Comparison of ENCODE assay signal across 14 cellular contexts in the genomic region with DNA sequence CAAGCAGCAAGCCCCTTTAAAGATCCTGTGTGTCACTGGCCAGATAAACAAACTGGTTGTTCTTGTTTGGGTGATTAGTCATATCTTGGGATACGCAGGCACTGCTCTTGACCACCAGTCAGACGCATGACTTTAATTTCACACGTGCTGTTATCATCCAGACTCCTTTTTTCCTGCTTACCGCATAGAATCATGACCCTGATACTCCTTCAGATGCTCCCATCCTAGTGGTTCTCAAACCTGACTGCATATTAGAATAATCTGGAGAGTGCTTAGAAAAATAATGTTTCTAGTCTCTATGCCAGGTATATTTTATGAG.
DNase-seq lines count a peak whose midpoint lies in the region; ATAC-seq, FAIRE-seq and TF ChIP-seq lines count a peak whose summit lies in the region.
"Had no signal": no experiment of that assay in that cellular context is flagged by ENCODE, and none has a peak within 500 bp of the region (broad histone marks: within the 10 kb centered on the region; RNA-seq: fewer than 3 reads in every experiment).

No MANE protein-coding gene starts in this region.

- BruUV-seq in PC-3 (replicated peaks; lab: Mats Ljungman, UMichigan), result no TSS peak
- BruUV-seq in endothelial cell of umbilical vein (replicated peaks; lab: Mats Ljungman, UMichigan), result no TSS peak

- H3K79me2 ChIP-seq in PC-3 (ENCODE audit: low read length), result no peaks in the 10 kb centered on the region
- no peaks in the 10 kb centered on the region for H3K79me2 ChIP-seq in endothelial cell of umbilical vein (ENCODE audit: control insufficient read depth, insufficient read depth, low read length)

- H3K36me3 Mint-ChIP-seq in mesothelial cell of epicardium, result peaks cover 30% of the 10 kb centered on the region

- no peaks in the 10 kb centered on the region for H3K27me3 Mint-ChIP-seq in mesothelial cell of epicardium (ENCODE audit: low read depth)

- no peaks in the 10 kb centered on the region for H3F3A ChIP-seq in PC-3 (ENCODE audit: low read length, unreplicated experiment)

- peak; percentile 84 for FAIRE-seq in endothelial cell of umbilical vein (lab: Jason Lieb, UNC)
- no peak for FAIRE-seq in D721Med (lab: Jason Lieb, UNC)
- FAIRE-seq: GM12892 had no signal

- H2AFZ ChIP-seq in PC-3 (ENCODE audit: low read length) (0 out of 2 replicates have a peak overlapping the region, but pooled peaks have one; percentile 35), endothelial cell of umbilical vein (ENCODE audit: low read depth, low read length) (no peak overlapping the region)

- H3K4me2 ChIP-seq in PC-3 (ENCODE audit: low read length), result peak overlapping the region; percentile 70
- H3K4me2 ChIP-seq in endothelial cell of umbilical vein (ENCODE audit: insufficient read depth, low read length), result peak overlapping the region; percentile 6

- intact Hi-C loops in PC-3 (cut with micrococcal nuclease), result loop anchor here (5.0 kb wide), 3 partner anchors 39 to 139 kb away; no protein-coding TSS in a partner anchor
- intact Hi-C loops in endothelial cell of umbilical vein (cut with micrococcal nuclease), result no loop called here

- H3K4me1 Mint-ChIP-seq in mesothelial cell of epicardium, result peaks cover 23% of the 10 kb centered on the region
- H3K4me1 Mint-ChIP-seq: activated CD4-positive, alpha-beta T cell treated with anti-CD3 and anti-CD28 coated beads, Interleukin-2, amount 10 ng/mL, durations not matched to agents 7 days and 5 days had no signal

- no peaks in the 10 kb centered on the region for H3K9me2 ChIP-seq in PC-3 (replicated peaks; ENCODE audit: low read length)

- CTCF ChIA-PET in PC-3 (lab: Charles Lee), result no interaction called here
- CTCF ChIA-PET in endothelial cell of umbilical vein (lab: Charles Lee), result interaction anchor here (1.5 to 2.3 kb wide), 3 partner anchors 21 to 303 kb away, joined by 3 to 6 read pairs (median 6); no protein-coding TSS in a partner anchor

- TF ChIP-seq POLR2A in endothelial cell of umbilical vein (IDR thresholded peaks at IDR 0.05; ENCODE audit: low read depth, low read length), result no peak

- H3K27me3 ChIP-seq in PC-3 (ENCODE audit: low read length) (no peaks in the 10 kb centered on the region), endothelial cell of umbilical vein (ENCODE audit: control insufficient read depth in 2 of 2, insufficient read depth in 2 of 2, low read length in 2 of 2) (no peaks in the 10 kb centered on the region)
- H3K27me3 ChIP-seq: neutrophil had no signal

- peaks cover 17% of the 10 kb centered on the region for H3K9me3 Mint-ChIP-seq in mesothelial cell of epicardium
- H3K9me3 Mint-ChIP-seq: activated CD4-positive, alpha-beta T cell treated with anti-CD3 and anti-CD28 coated beads, Interleukin-2, amount 10 ng/mL, durations not matched to agents 7 days and 5 days had no signal

- peaks cover 8% of the 10 kb centered on the region for H3K36me3 ChIP-seq in PC-3 (ENCODE audit: low read depth, low read length)
- H3K36me3 ChIP-seq in endothelial cell of umbilical vein (ENCODE audit: control insufficient read depth in 2 of 2, extremely low read depth in 1 of 2, insufficient read depth in 2 of 2, low read length in 2 of 2), result peaks cover 2 to 4% of the 10 kb centered on the region in 2 experiments
- H3K36me3 ChIP-seq: neutrophil had no signal

- H4K20me1 ChIP-seq in PC-3 (ENCODE audit: low read length), result no peaks in the 10 kb centered on the region
- H4K20me1 ChIP-seq in endothelial cell of umbilical vein (replicated peaks; ENCODE audit: control insufficient read depth, extremely low read depth, insufficient read depth, low read length), result no peaks in the 10 kb centered on the region

- POLR2A ChIA-PET in PC-3 (lab: Charles Lee; ENCODE audit: unreplicated experiment) (no interaction called here), endothelial cell of umbilical vein (lab: Charles Lee) (no interaction called here)

- H3K4me1 ChIP-seq in PC-3 (ENCODE audit: insufficient read depth, low read length), result peaks cover 35% of the 10 kb centered on the region
- H3K4me1 ChIP-seq in endothelial cell of umbilical vein (ENCODE audit: control insufficient read depth, extremely low read depth, insufficient read depth, low read length), result peaks cover 10% of the 10 kb centered on the region

- H3K9me3 ChIP-seq in PC-3 (ENCODE audit: low read length) (peaks cover 5% of the 10 kb centered on the region; the same call in 1 of the 2 replicates), endothelial cell of umbilical vein (replicated peaks; ENCODE audit: control insufficient read depth, insufficient read depth, low read length) (no peaks in the 10 kb centered on the region)
- H3K9me3 ChIP-seq: neutrophil had no signal

- no peak for TF ChIP-seq CTCF in AG10803 (conservative IDR thresholded peaks at IDR 0.05; ENCODE audit: low read length)
- no peak for TF ChIP-seq CTCF in PC-3 (conservative IDR thresholded peaks at IDR 0.05; ENCODE audit: low read depth, low read length)
- TF ChIP-seq CTCF in endothelial cell of umbilical vein (IDR thresholded peaks at IDR 0.05; ENCODE audit: extremely low read depth in 1 of 2, insufficient read depth in 1 of 2, low read depth in 1 of 2, low read length in 2 of 2), result no peak
- TF ChIP-seq CTCF in mesothelial cell of epicardium (IDR thresholded peaks at IDR 0.05; ENCODE audit: unreplicated experiment), result no peak
- no peak for TF ChIP-seq CTCF in D721Med (IDR thresholded peaks at IDR 0.05; ENCODE audit: insufficient read depth, missing control alignments)

- peak; percentile 88 for ATAC-seq in PC-3

- H3K4me3 Mint-ChIP-seq in mesothelial cell of epicardium, result no peak overlapping the region
- H3K4me3 Mint-ChIP-seq: activated CD4-positive, alpha-beta T cell treated with anti-CD3 and anti-CD28 coated beads, Interleukin-2, amount 10 ng/mL, durations not matched to agents 7 days and 5 days had no signal

- H3K9ac ChIP-seq in PC-3 (ENCODE audit: low read length) (no peak overlapping the region), endothelial cell of umbilical vein (replicated peaks; ENCODE audit: extremely low read depth, insufficient read depth, low read length) (peak overlapping the region; percentile 24)

- H3K4me3 ChIP-seq in AG10803 (ENCODE audit: low read length) (no peak overlapping the region), PC-3 (ENCODE audit: low read length) (no peak overlapping the region), endothelial cell of umbilical vein (replicated peaks in 1 of 3; ENCODE audit: insufficient read depth in 1 of 3, low read depth in 1 of 3, low read length in 3 of 3) (no peak overlapping the region)

- peak overlapping the region; percentile 28 for H3K27ac Mint-ChIP-seq in mesothelial cell of epicardium
- H3K27ac Mint-ChIP-seq: activated CD4-positive, alpha-beta T cell treated with anti-CD3 and anti-CD28 coated beads, Interleukin-2, amount 10 ng/mL, durations not matched to agents 7 days and 5 days had no signal

- dilution Hi-C loops in endothelial cell of umbilical vein (cut with MboI; ENCODE audit: extremely low pct_ligation_motif_present, low sequenced_read_pairs), result no loop called here

- H3K9me1 ChIP-seq in endothelial cell of umbilical vein (replicated peaks; ENCODE audit: control insufficient read depth, extremely low read depth, insufficient read depth, low read length), result no peaks in the 10 kb centered on the region

- DNase-seq in AG10803 (ENCODE audit: low read depth), result peak; percentile 41
- DNase-seq in PC-3, result peak; percentile 86
- DNase-seq in endothelial cell of umbilical vein (ENCODE audit: low read depth, low spot score), result peak; percentile 66
- DNase-seq in mesothelial cell of epicardium (ENCODE audit: low spot score in 2 of 2, unreplicated experiment in 2 of 2), result no peak
- DNase-seq in GM03348 (ENCODE audit: low spot score), result no peak
- no peak for DNase-seq in D721Med (ENCODE audit: insufficient read length, low spot score)
- no peak for DNase-seq in SKM-1 (lab: John Stamatoyannopoulos, UW; ENCODE audit: unreplicated experiment)
- no peak for DNase-seq in anterior cingulate cortex (lab: John Stamatoyannopoulos, UW)
- DNase-seq: activated CD4-positive, alpha-beta T cell treated with anti-CD3 and anti-CD28 coated beads, Interleukin-2, amount 10 ng/mL, durations not matched to agents 7 days and 5 days; NCI-H1436 treated with DMSO at 0.1 percent for 48 hours; SHP77 had no signal

- H3K27ac ChIP-seq in PC-3 (ENCODE audit: low read length), result peak overlapping the region; percentile 60
- peak overlapping the region; percentile 69 for H3K27ac ChIP-seq in endothelial cell of umbilical vein (ENCODE audit: insufficient read depth, low read depth, low read length)
- H3K27ac ChIP-seq: C4-2B, neutrophil had no signal

TF ChIP-seq in endothelial cell of umbilical vein, 7 proteins besides CTCF, POLR2A, EP300 and RAD21:
- TF ChIP-seq MYC (IDR thresholded peaks at IDR 0.05; ENCODE audit: low read depth, low read length), result no peak
- TF ChIP-seq POLR2AphosphoS5 (IDR thresholded peaks at IDR 0.05; ENCODE audit: insufficient read depth, low read depth, low read length), result no peak
- no peak for TF ChIP-seq EZH2 (IDR thresholded peaks at IDR 0.05; ENCODE audit: borderline replicate concordance, low read depth, low read length, severe bottlenecking)
- peak; percentile 52 for TF ChIP-seq FOS (IDR thresholded peaks at IDR 0.05; ENCODE audit: borderline replicate concordance, insufficient read depth, low read length)
- TF ChIP-seq MAX (IDR thresholded peaks at IDR 0.05; ENCODE audit: insufficient read depth, insufficient read length), result no peak
- peak; percentile 13 for TF ChIP-seq JUN (IDR thresholded peaks at IDR 0.05; ENCODE audit: borderline replicate concordance, insufficient read depth, insufficient read length, low read depth)
TF ChIP-seq in endothelial cell of umbilical vein: peak in this region for 2.

Comparison
In these comparisons a context has a peak if more than half of its experiments do, and no peak if none do; other contexts are left out.
1. DNase-seq: peak in AG10803 (single experiment), PC-3 (single experiment) and endothelial cell of umbilical vein (single experiment); none in mesothelial cell of epicardium (0 of 2), GM03348 (single experiment), D721Med (single experiment), SKM-1 (single experiment) and anterior cingulate cortex (0 of 58).